11 cellular contexts compared by ENCODE assay signal in genomic region chr2:201696151-201696659, GRCh38. TPM values are rescaled to one million over a fixed set of nuclear protein-coding genes. Genes with fewer than 3 reads are reported as not detected.
A peak's percentile ranks its signal among the peaks of the same experiment; 100 is the strongest.
DNase-seq lines count a peak whose midpoint lies in the region; ATAC-seq and TF ChIP-seq lines count a peak whose summit lies in the region.
"Had no signal": no experiment of that assay in that cellular context is flagged by ENCODE, and none has a peak within 500 bp of the region (broad histone marks: within the 10 kb centered on the region; RNA-seq: fewer than 3 reads in every experiment).

No MANE protein-coding gene starts in this region.

- H3K9ac ChIP-seq in neuronal stem cell (ENCODE audit: low read depth, low read length, poor library complexity), result no peak overlapping the region

- H3K23ac ChIP-seq in neuronal stem cell (ENCODE audit: low read depth, low read length, poor library complexity), result no peak overlapping the region

- H3K27me3 Mint-ChIP-seq in mesothelial cell of epicardium (ENCODE audit: low read depth), result no peaks in the 10 kb centered on the region
- H3K27me3 Mint-ChIP-seq in activated naive CD8-positive, alpha-beta T cell treated with anti-CD3 and anti-CD28 coated beads, Interleukin-2, amount 50 U/mL, for 24 hours, result no peaks in the 10 kb centered on the region

- POLR2A ChIA-PET in HEK293T (lab: Yijun Ruan, JAX), result no interaction called here

- no peak overlapping the region for H3K4me3 ChIP-seq in neuronal stem cell (ENCODE audit: low read length in 2 of 2)
- H3K4me3 ChIP-seq: prostate gland had no signal

- H3K4me1 Mint-ChIP-seq in mesothelial cell of epicardium, result peaks cover 27% of the 10 kb centered on the region
- H3K4me1 Mint-ChIP-seq in activated naive CD8-positive, alpha-beta T cell treated with anti-CD3 and anti-CD28 coated beads, Interleukin-2, amount 50 U/mL, for 24 hours, result peaks cover 3% of the 10 kb centered on the region

- H3K79me1 ChIP-seq in neuronal stem cell (ENCODE audit: low read depth, low read length), result no peaks in the 10 kb centered on the region

- no peak overlapping the region for H3K18ac ChIP-seq in neuronal stem cell (ENCODE audit: low read length)

- no peak overlapping the region for H2BK5ac ChIP-seq in neuronal stem cell (ENCODE audit: low read length)

- H3K4me3 Mint-ChIP-seq in mesothelial cell of epicardium, result no peak overlapping the region
- H3K4me3 Mint-ChIP-seq in activated naive CD8-positive, alpha-beta T cell treated with anti-CD3 and anti-CD28 coated beads, Interleukin-2, amount 50 U/mL, for 24 hours, result no peak overlapping the region

- no peak overlapping the region for H2BK120ac ChIP-seq in neuronal stem cell (ENCODE audit: low read depth, low read length)

- H3K27ac Mint-ChIP-seq in mesothelial cell of epicardium, result no peak overlapping the region
- H3K27ac Mint-ChIP-seq in activated naive CD8-positive, alpha-beta T cell treated with anti-CD3 and anti-CD28 coated beads, Interleukin-2, amount 50 U/mL, for 24 hours, result no peak overlapping the region

- H3K27ac ChIP-seq in epithelial cell of prostate (peak overlapping the region; percentile 28), neuronal stem cell (replicated peaks; ENCODE audit: low read length) (no peak overlapping the region)
- H3K27ac ChIP-seq: prostate gland had no signal

- H3K4me1 ChIP-seq in neuronal stem cell (ENCODE audit: control insufficient read depth in 2 of 2, insufficient read depth in 1 of 2, low read depth in 1 of 2, low read length in 2 of 2), result peaks cover 0 to 8% of the 10 kb centered on the region in 2 donors
- H3K4me1 ChIP-seq: prostate gland had no signal

- H3K36me3 ChIP-seq in neuronal stem cell (replicated peaks in 1 of 2; ENCODE audit: control insufficient read depth in 2 of 2, insufficient read depth in 2 of 2, low read length in 2 of 2), result peaks cover 0 to 13% of the 10 kb centered on the region in 2 donors
- H3K36me3 ChIP-seq: prostate gland had no signal

- no peak for ATAC-seq in activated naive CD8-positive, alpha-beta T cell treated with anti-CD3 and anti-CD28 coated beads, Interleukin-2, amount 50 U/mL, for 24 hours

- H3K4ac ChIP-seq in neuronal stem cell (ENCODE audit: low read length), result no peak overlapping the region

- H3K9me3 Mint-ChIP-seq in mesothelial cell of epicardium, result no peaks in the 10 kb centered on the region
- no peaks in the 10 kb centered on the region for H3K9me3 Mint-ChIP-seq in activated naive CD8-positive, alpha-beta T cell treated with anti-CD3 and anti-CD28 coated beads, Interleukin-2, amount 50 U/mL, for 24 hours

- H4K8ac ChIP-seq in neuronal stem cell (ENCODE audit: low read depth, low read length), result no peak overlapping the region

- peaks cover 7% of the 10 kb centered on the region for H3K36me3 Mint-ChIP-seq in mesothelial cell of epicardium
- H3K36me3 Mint-ChIP-seq in activated naive CD8-positive, alpha-beta T cell treated with anti-CD3 and anti-CD28 coated beads, Interleukin-2, amount 50 U/mL, for 24 hours (ENCODE audit: low read depth), result peaks cover 7% of the 10 kb centered on the region

- H3K27me3 ChIP-seq in neuronal stem cell (ENCODE audit: control insufficient read depth in 3 of 3, insufficient read depth in 3 of 3, low read depth in 1 of 3, low read length in 3 of 3), result no peaks in the 10 kb centered on the region

- H2BK12ac ChIP-seq in neuronal stem cell (ENCODE audit: low read length), result no peak overlapping the region

- H3K4me2 ChIP-seq in neuronal stem cell (ENCODE audit: insufficient read depth, low read length, poor library complexity, severe bottlenecking), result no peak overlapping the region

- no peak overlapping the region for H2AK5ac ChIP-seq in neuronal stem cell (ENCODE audit: low read depth, low read length)

- peak overlapping the region; percentile 68 for H2AFZ ChIP-seq in neuronal stem cell (ENCODE audit: low read length)

- no peaks in the 10 kb centered on the region for H3K9me3 ChIP-seq in neuronal stem cell (replicated peaks in 1 of 2; ENCODE audit: control insufficient read depth in 2 of 2, insufficient read depth in 1 of 2, low read depth in 1 of 2, low read length in 2 of 2)
- H3K9me3 ChIP-seq: prostate gland had no signal

- no peak for TF ChIP-seq CTCF in mesothelial cell of epicardium (IDR thresholded peaks at IDR 0.05; ENCODE audit: unreplicated experiment)

- peak; percentile 31 for DNase-seq in DMS53 treated with DMSO at 0.1 percent for 48 hours (lab: John Stamatoyannopoulos, UW; ENCODE audit: unreplicated experiment)
- DNase-seq in NCI-H460 (ENCODE audit: extremely low read depth, low read depth), result peak; percentile 58
- DNase-seq in epithelial cell of prostate (ENCODE audit: low read depth, low spot score), result no peak
- no peak for DNase-seq in neuronal stem cell (ENCODE audit: low spot score)
- no peak for DNase-seq in HEK293T (ENCODE audit: extremely low spot score)
- DNase-seq in cerebellar nuclear complex (lab: John Stamatoyannopoulos, UW), result no peak
- no peak for DNase-seq in mesothelial cell of epicardium (ENCODE audit: low spot score in 2 of 2, unreplicated experiment in 2 of 2)
- no peak for DNase-seq in activated naive CD8-positive, alpha-beta T cell treated with anti-CD3 and anti-CD28 coated beads, Interleukin-2, amount 50 U/mL, for 24 hours
- DNase-seq: aorta had no signal

- H3K14ac ChIP-seq in neuronal stem cell (ENCODE audit: low read length), result no peak overlapping the region

- no peak overlapping the region for H2BK15ac ChIP-seq in neuronal stem cell (ENCODE audit: low read length)

- no peak overlapping the region for H4K91ac ChIP-seq in neuronal stem cell (ENCODE audit: low read depth, low read length, poor library complexity)

- CTCF ChIA-PET in HEK293T (lab: Yijun Ruan, JAX), result no interaction called here

- WGBS in neuronal stem cell (ENCODE audit: extremely low coverage in 2 of 2, insufficient read length in 2 of 2, insufficient replicate concordance in 1 of 2), 2 donors, result no CpG with 5 or more reads among the region's 6 CpGs

TF ChIP-seq in HEK293T, 16 proteins besides CTCF, POLR2A, EP300 and RAD21:
- no peak for TF ChIP-seq FOXK2 (IDR thresholded peaks at IDR 0.05)
- no peak for TF ChIP-seq BHLHE40 (IDR thresholded peaks at IDR 0.05; ENCODE audit: borderline replicate concordance)
- no peak for TF ChIP-seq PKNOX1 (IDR thresholded peaks at IDR 0.05)
- TF ChIP-seq SP1 (IDR thresholded peaks at IDR 0.05), result no peak

RNA-seq across cellular contexts. Expression of gene MPP4, which starts 2.2 kb away (rescaled TPM):
- 0.52 and 1.3 TPM in 2 replicates for total RNA-seq in NCI-H460 (2014; rRNA removed; shearing (Covaris generic))
- polyA plus RNA-seq in NCI-H460 (2014; cell fraction: nucleus; rRNA removed), result 0.07 TPM in 1 of 2 replicates, not detected in the other
- polyA plus RNA-seq in neuronal stem cell (2013, experiment 1 of 2), result 0.01 TPM
- not detected for polyA plus RNA-seq in neuronal stem cell (2013, experiment 2 of 2)
- total RNA-seq in mesothelial cell of epicardium, result 0.18 to 0.27 TPM (median 0.27 TPM) in 3 replicates
- total RNA-seq: activated CD8-positive, alpha-beta memory T cell treated with anti-CD3 and anti-CD28 coated beads for 36 hours; prostate gland had no signal
- polyA plus RNA-seq: aorta had no signal

RNA-seq across cellular contexts. Expression of gene TMEM237, which starts 52.9 kb away (rescaled TPM):
- total RNA-seq in NCI-H460 (2014; rRNA removed; shearing (Covaris generic)), result 34.4 and 35.0 TPM in 2 replicates
- 47.5 and 83.4 TPM in 2 replicates for polyA plus RNA-seq in NCI-H460 (2014; cell fraction: nucleus; rRNA removed)
- 36.7 TPM for polyA plus RNA-seq in neuronal stem cell (2013, experiment 1 of 2)
- 37.7 TPM for polyA plus RNA-seq in neuronal stem cell (2013, experiment 2 of 2)
- total RNA-seq in mesothelial cell of epicardium, result 44.1 to 52.7 TPM (median 50.0 TPM) in 3 replicates

Comparison
In these comparisons a context has a peak if more than half of its experiments do, and no peak if none do; other contexts are left out.
1. DNase-seq: peak in DMS53 treated with DMSO at 0.1 percent for 48 hours (single experiment) and NCI-H460 (single experiment); none in epithelial cell of prostate (single experiment), neuronal stem cell (single experiment), HEK293T (single experiment), cerebellar nuclear complex (0 of 2), mesothelial cell of epicardium (0 of 2) and activated naive CD8-positive, alpha-beta T cell treated with anti-CD3 and anti-CD28 coated beads, Interleukin-2, amount 50 U/mL, for 24 hours (single experiment).